Comparison of ENCODE assay signal across 1 cellular context in genomic region chr1:154863702-154864174, GRCh38.
A peak's percentile ranks its signal among the peaks of the same experiment; 100 is the strongest.
TF ChIP-seq lines count a peak whose summit lies in the region.

No MANE protein-coding gene starts in this region.

TF ChIP-seq in GM12878, 131 proteins besides CTCF, POLR2A, EP300 and RAD21 (continued from another document):
- TF ChIP-seq ZBTB40 (IDR thresholded peaks at IDR 0.05; ENCODE audit: borderline replicate concordance): peak; percentile 70; the same call in 1 of the 2 replicates
- TF ChIP-seq SREBF1 (IDR thresholded peaks at IDR 0.05; ENCODE audit: low read length): no peak
- no peak for TF ChIP-seq STAT3 (IDR thresholded peaks at IDR 0.05; ENCODE audit: low read depth, low read length)
- TF ChIP-seq GATAD2B (conservative IDR thresholded peaks at IDR 0.05; ENCODE audit: low read depth): peak; percentile 77
- TF ChIP-seq POU2F2 (IDR thresholded peaks at IDR 0.05; ENCODE audit: borderline replicate concordance, low read depth, low read length): 0 out of 3 replicates have a peak, but pooled peaks have one; percentile 39
- TF ChIP-seq BCLAF1 (IDR thresholded peaks at IDR 0.05): no peak
- TF ChIP-seq IKZF2 (IDR thresholded peaks at IDR 0.05): peak; percentile 94
- peak; percentile 87 for TF ChIP-seq MEF2B (IDR thresholded peaks at IDR 0.05; ENCODE audit: partially characterized antibody, poor library complexity, severe bottlenecking)
- TF ChIP-seq JUNB (IDR thresholded peaks at IDR 0.05): peak; percentile 84
- TF ChIP-seq CHD4 (IDR thresholded peaks at IDR 0.05): no peak
- TF ChIP-seq ZBTB11 (CRISPR knock-in tag; IDR thresholded peaks at IDR 0.05): no peak
- 0 out of 2 replicates have a peak, but pooled peaks have one; percentile 14 for TF ChIP-seq CHD2 (IDR thresholded peaks at IDR 0.05; ENCODE audit: borderline replicate concordance, low read depth, low read length)
- TF ChIP-seq PAX8 (IDR thresholded peaks at IDR 0.05): no peak
- peak; percentile 97 for TF ChIP-seq MEF2A (IDR thresholded peaks at IDR 0.05; ENCODE audit: insufficient read depth, low read depth, low read length)
- TF ChIP-seq RBBP5 (conservative IDR thresholded peaks at IDR 0.05): no peak
- TF ChIP-seq SMC3 (IDR thresholded peaks at IDR 0.05; ENCODE audit: borderline replicate concordance, low read length): peak; percentile 53; the same call in 1 of the 2 replicates
- no peak for TF ChIP-seq ZBTB4 (CRISPR knock-in tag; IDR thresholded peaks at IDR 0.05)
- peak; percentile 90 for TF ChIP-seq NBN (IDR thresholded peaks at IDR 0.05)
- TF ChIP-seq NKRF (conservative IDR thresholded peaks at IDR 0.05): 0 out of 2 replicates have a peak, but pooled peaks have one; percentile 45
- TF ChIP-seq FOXM1 (IDR thresholded peaks at IDR 0.05; ENCODE audit: low read depth, low read length): no peak
- 0 out of 2 replicates have a peak, but pooled peaks have one; percentile 23 for TF ChIP-seq HDGF (IDR thresholded peaks at IDR 0.05)
- TF ChIP-seq ZNF687 (IDR thresholded peaks at IDR 0.05): peak; percentile 81
- TF ChIP-seq BCL3 (IDR thresholded peaks at IDR 0.05; ENCODE audit: borderline replicate concordance, insufficient read depth, low read depth, low read length, poor library complexity, severe bottlenecking): peak; percentile 32
- no peak for TF ChIP-seq IRF5 (IDR thresholded peaks at IDR 0.05; ENCODE audit: borderline replicate concordance)
- TF ChIP-seq SMAD5 (IDR thresholded peaks at IDR 0.05; ENCODE audit: low read depth): peak; percentile 34; the same call in 1 of the 2 replicates
